In genomic region chr18:57908092-57908491, GRCh38 we compare ENCODE assay signal across 24 cellular contexts.
"Had no signal": no experiment of that assay in that cellular context is flagged by ENCODE, and none has a peak within 500 bp of the region (broad histone marks: within the 10 kb centered on the region; RNA-seq: fewer than 3 reads in every experiment).

No MANE protein-coding gene starts in this region.

- H3K4me2 ChIP-seq: hepatocyte had no signal

- H3K9me3 ChIP-seq: esophagus muscularis mucosa, gastroesophageal sphincter, heart left ventricle, left ventricle myocardium inferior, lower lobe of right lung, mucosa of descending colon had no signal

- ATAC-seq: effector memory CD8-positive, alpha-beta T cell; foreskin keratinocyte; gastroesophageal sphincter; heart left ventricle; left colon; left lobe of liver; lower lobe of right lung; mucosa of descending colon had no signal

- H3K4me3 ChIP-seq: coronary artery, esophagus muscularis mucosa, gastroesophageal sphincter, heart left ventricle, hepatocyte, left ventricle myocardium inferior, lower lobe of right lung, mucosa of descending colon had no signal

- H3K27ac ChIP-seq: coronary artery, esophagus muscularis mucosa, foreskin keratinocyte, gastroesophageal sphincter, heart left ventricle, hepatocyte, left ventricle myocardium inferior, lower lobe of right lung had no signal

- H2AFZ ChIP-seq: hepatocyte had no signal

- H3K36me3 ChIP-seq: esophagus muscularis mucosa, gastroesophageal sphincter, heart left ventricle, left ventricle myocardium inferior, lower lobe of right lung had no signal

- FAIRE-seq: colon, endometrium, frontal cortex, kidney had no signal

- H3K4me1 ChIP-seq: esophagus muscularis mucosa, gastroesophageal sphincter, heart left ventricle, left ventricle myocardium inferior, lower lobe of right lung had no signal

- DNase-seq: effector CD8-positive, alpha-beta T cell; effector memory CD8-positive, alpha-beta T cell; endodermal cell; foreskin keratinocyte; heart left ventricle; hypothalamus; immature natural killer cell; islet precursor cell; kidney; kidney glomerular epithelial cell; left colon; left ventricle myocardium inferior; lower lobe of right lung; mesenchymal stem cell; mucosa of descending colon; naive B cell had no signal

- H3K79me2 ChIP-seq: hepatocyte had no signal

- H3K27me3 ChIP-seq: esophagus muscularis mucosa, foreskin keratinocyte, gastroesophageal sphincter, hepatocyte had no signal
